ENCODE assay signal across 23 cellular contexts in genomic region chr2:39514825-39515224, GRCh38.
DNase-seq lines count a peak whose midpoint lies in the region; ATAC-seq, FAIRE-seq and TF ChIP-seq lines count a peak whose summit lies in the region.
"Had no signal": no experiment of that assay in that cellular context is flagged by ENCODE, and none has a peak within 500 bp of the region (broad histone marks: within the 10 kb centered on the region; RNA-seq: fewer than 3 reads in every experiment).

No MANE protein-coding gene starts in this region.

- peaks cover 3% of the 10 kb centered on the region; the same call in 1 of the 3 replicates for H3K9me3 Mint-ChIP-seq in GM23338
- no peaks in the 10 kb centered on the region for H3K9me3 Mint-ChIP-seq in activated CD4-positive, alpha-beta T cell treated with anti-CD3 and anti-CD28 coated beads, Interleukin-2, amount 10 ng/mL, durations not matched to agents 7 days and 5 days
- H3K9me3 Mint-ChIP-seq: CD14-positive monocyte had no signal

- H3K79me2 ChIP-seq in GM23338 (replicated peaks; ENCODE audit: insufficient read depth): no peaks in the 10 kb centered on the region
- no peaks in the 10 kb centered on the region for H3K79me2 ChIP-seq in endothelial cell of umbilical vein (ENCODE audit: control insufficient read depth, insufficient read depth, low read length)

- no peaks in the 10 kb centered on the region for H3K27me3 ChIP-seq in A673 (replicated peaks; ENCODE audit: insufficient read depth, low read depth, low read length, poor library complexity)
- H3K27me3 ChIP-seq in GM23338 (ENCODE audit: insufficient read depth): no peaks in the 10 kb centered on the region
- H3K27me3 ChIP-seq in endothelial cell of umbilical vein (ENCODE audit: control insufficient read depth in 2 of 2, insufficient read depth in 2 of 2, low read length in 2 of 2): no peaks in the 10 kb centered on the region
- H3K27me3 ChIP-seq in rectal smooth muscle tissue (ENCODE audit: control insufficient read depth, insufficient read depth, low read length): no peaks in the 10 kb centered on the region
- H3K27me3 ChIP-seq: BE2C, MG63 had no signal

- peaks cover 5% of the 10 kb centered on the region; the same call in 1 of the 2 replicates for H3K9me2 ChIP-seq in GM23338 (ENCODE audit: insufficient read depth)

- peaks cover 72% of the 10 kb centered on the region for H3K4me1 ChIP-seq in A673 (ENCODE audit: insufficient read depth, low read length, poor library complexity, severe bottlenecking)
- peaks cover 48% of the 10 kb centered on the region for H3K4me1 ChIP-seq in GM23338 (ENCODE audit: insufficient read depth)
- peaks cover 54% of the 10 kb centered on the region for H3K4me1 ChIP-seq in endothelial cell of umbilical vein (ENCODE audit: control insufficient read depth, extremely low read depth, insufficient read depth, low read length)
- peaks cover 55% of the 10 kb centered on the region for H3K4me1 ChIP-seq in rectal smooth muscle tissue (ENCODE audit: control insufficient read depth, insufficient read depth, low read length)
- H3K4me1 ChIP-seq: BE2C had no signal

- no TSS peak for BruUV-seq in A673 (replicated peaks; lab: Mats Ljungman, UMichigan)
- BruUV-seq in endothelial cell of umbilical vein (replicated peaks; lab: Mats Ljungman, UMichigan): no TSS peak

- no peak for FAIRE-seq in endothelial cell of umbilical vein (lab: Jason Lieb, UNC)
- FAIRE-seq: GM12891 had no signal

- CTCF ChIA-PET in A673 (lab: Charles Lee): no interaction called here
- CTCF ChIA-PET in endothelial cell of umbilical vein (lab: Charles Lee): interaction anchor here (0.8 to 8.0 kb wide), 7 partner anchors 16 to 215 kb away, joined by 3 to 73 read pairs (median 20); no protein-coding TSS in a partner anchor
- CTCF ChIA-PET in activated CD4-positive, alpha-beta T cell treated with anti-CD3 and anti-CD28 coated beads, Interleukin-2, amount 10 ng/mL, durations not matched to agents 7 days and 5 days (lab: Charles Lee): interaction anchor here (1.3 kb wide), 1 partner anchor 18 kb away, joined by 3 read pairs; no protein-coding TSS in a partner anchor

- TF ChIP-seq CTCF in A673 (conservative IDR thresholded peaks at IDR 0.05; ENCODE audit: low read depth, low read length): no peak
- no peak for TF ChIP-seq CTCF in GM23338 (conservative IDR thresholded peaks at IDR 0.05; ENCODE audit: low read depth in 2 of 2)
- no peak for TF ChIP-seq CTCF in endothelial cell of umbilical vein (IDR thresholded peaks at IDR 0.05; ENCODE audit: extremely low read depth in 1 of 2, insufficient read depth in 1 of 2, low read depth in 1 of 2, low read length in 2 of 2)

- in situ Hi-C loops in ACHN (cut with HindIII; ENCODE audit: low pct_ligation_motif_present, low pct_unique_long_range_greater_than_20kb, low sequenced_read_pairs): no loop called here

- H3K27ac ChIP-seq in A673 (ENCODE audit: low read depth, low read length, poor library complexity, severe bottlenecking): peak overlapping the region; percentile 82
- H3K27ac ChIP-seq in GM23338 (ENCODE audit: low read depth): peak overlapping the region; percentile 94; the same call in 1 of the 2 replicates
- H3K27ac ChIP-seq in endothelial cell of umbilical vein (ENCODE audit: insufficient read depth, low read depth, low read length): peak overlapping the region; percentile 91
- H3K27ac ChIP-seq in rectal smooth muscle tissue (ENCODE audit: low read depth, low read length): peak overlapping the region; percentile 23
- H3K27ac ChIP-seq: SK-N-MC had no signal

- no peak overlapping the region for H3K27ac Mint-ChIP-seq in GM23338
- H3K27ac Mint-ChIP-seq in activated CD4-positive, alpha-beta T cell treated with anti-CD3 and anti-CD28 coated beads, Interleukin-2, amount 10 ng/mL, durations not matched to agents 7 days and 5 days: no peak overlapping the region

- H3K9me1 ChIP-seq in endothelial cell of umbilical vein (replicated peaks; ENCODE audit: control insufficient read depth, extremely low read depth, insufficient read depth, low read length): no peaks in the 10 kb centered on the region

- H3K27me3 Mint-ChIP-seq in GM23338 (ENCODE audit: insufficient read depth, low read depth, poor library complexity): peaks cover 15% of the 10 kb centered on the region
- H3K27me3 Mint-ChIP-seq in activated CD4-positive, alpha-beta T cell treated with anti-CD3 and anti-CD28 coated beads, Interleukin-2, amount 10 ng/mL, durations not matched to agents 7 days and 5 days: no peaks in the 10 kb centered on the region

- intact Hi-C loops in A673 (cut with micrococcal nuclease; ENCODE audit: unreplicated experiment): loop anchor here (5.0 to 10.0 kb wide), 3 partner anchors 133 to 390 kb away; no protein-coding TSS in a partner anchor
- intact Hi-C loops in endothelial cell of umbilical vein (cut with micrococcal nuclease): no loop called here

- no peaks in the 10 kb centered on the region for H3K9me3 ChIP-seq in A673 (ENCODE audit: low read depth, low read length, poor library complexity, severe bottlenecking)
- H3K9me3 ChIP-seq in endothelial cell of umbilical vein (replicated peaks; ENCODE audit: control insufficient read depth, insufficient read depth, low read length): no peaks in the 10 kb centered on the region
- H3K9me3 ChIP-seq: BE2C, MG63 had no signal

- peaks cover 14% of the 10 kb centered on the region; the same call in 1 of the 2 replicates for H3F3A ChIP-seq in GM23338 (replicated peaks; ENCODE audit: low read depth)

- POLR2A ChIA-PET in A673 (lab: Charles Lee; ENCODE audit: low non-redundant PET): no interaction called here
- POLR2A ChIA-PET in endothelial cell of umbilical vein (lab: Charles Lee): no interaction called here
- POLR2A ChIA-PET in activated CD4-positive, alpha-beta T cell treated with anti-CD3 and anti-CD28 coated beads, Interleukin-2, amount 10 ng/mL, durations not matched to agents 7 days and 5 days (lab: Charles Lee): no interaction called here

- H4K20me1 ChIP-seq in GM23338 (replicated peaks; ENCODE audit: insufficient read depth): no peaks in the 10 kb centered on the region
- no peaks in the 10 kb centered on the region for H4K20me1 ChIP-seq in endothelial cell of umbilical vein (replicated peaks; ENCODE audit: control insufficient read depth, extremely low read depth, insufficient read depth, low read length)

- H3K9ac ChIP-seq in endothelial cell of umbilical vein (replicated peaks; ENCODE audit: extremely low read depth, insufficient read depth, low read length) (no peak overlapping the region), rectal smooth muscle tissue (ENCODE audit: low read length) (no peak overlapping the region)

- dilution Hi-C loops in endothelial cell of umbilical vein (cut with MboI; ENCODE audit: extremely low pct_ligation_motif_present, low sequenced_read_pairs): no loop called here

- H3K36me3 ChIP-seq in A673 (ENCODE audit: insufficient read depth, low read length, poor library complexity, severe bottlenecking): no peaks in the 10 kb centered on the region
- peaks cover 8% of the 10 kb centered on the region; the same call in 1 of the 2 replicates for H3K36me3 ChIP-seq in GM23338 (ENCODE audit: insufficient read depth)
- H3K36me3 ChIP-seq in endothelial cell of umbilical vein (ENCODE audit: control insufficient read depth in 2 of 2, extremely low read depth in 1 of 2, insufficient read depth in 2 of 2, low read length in 2 of 2): no peaks in the 10 kb centered on the region
- H3K36me3 ChIP-seq in rectal smooth muscle tissue (ENCODE audit: control insufficient read depth, insufficient read depth, low read length): no peaks in the 10 kb centered on the region
- H3K36me3 ChIP-seq: BE2C, MG63 had no signal

- no peak overlapping the region for H3K4me3 ChIP-seq in A673 (ENCODE audit: low read depth, low read length, poor library complexity, severe bottlenecking)
- no peak overlapping the region for H3K4me3 ChIP-seq in GM23338
- H3K4me3 ChIP-seq in endothelial cell of umbilical vein (replicated peaks in 1 of 3; ENCODE audit: insufficient read depth in 1 of 3, low read depth in 1 of 3, low read length in 3 of 3): no peak overlapping the region
- no peak overlapping the region for H3K4me3 ChIP-seq in rectal smooth muscle tissue (ENCODE audit: low read length)
- H3K4me3 ChIP-seq: MG63, SK-N-MC had no signal

- H2AFZ ChIP-seq in GM23338 (no peak overlapping the region; the same call in 1 of the 2 replicates), endothelial cell of umbilical vein (ENCODE audit: low read depth, low read length) (no peak overlapping the region)

- H3K4me2 ChIP-seq in GM23338 (peak overlapping the region; percentile 45; the same call in 1 of the 2 replicates), endothelial cell of umbilical vein (ENCODE audit: insufficient read depth, low read length) (no peak overlapping the region)

- DNase-seq in A673 (ENCODE audit: low spot score) (no peak), GM23338 (ENCODE audit: low spot score) (no peak), endothelial cell of umbilical vein (ENCODE audit: low read depth, low spot score) (no peak), T-helper 9 cell (no peak), ACHN (no peak)
- no peak for DNase-seq in activated CD4-positive, alpha-beta T cell treated with anti-CD3 and anti-CD28 coated beads, Interleukin-2, amount 10 ng/mL, durations not matched to agents 7 days and 5 days
- no peak for DNase-seq in stimulated activated CD8-positive, alpha-beta memory T cell treated with anti-CD3 and anti-CD28 coated beads, Interleukin-4, amount 100 ng/mL, for 48 hours
- DNase-seq: BE2C, Calu3, DMS79 treated with DMSO at 0.1 percent for 48 hours, GF-D8, KG1, MG63, NCI-H2029, NCI-H446 treated with DMSO at 0.1 percent for 48 hours, NCI-H526, RPMI8226, SIG-M5 had no signal

- H3K4me3 Mint-ChIP-seq in GM23338: no peak overlapping the region
- H3K4me3 Mint-ChIP-seq in activated CD4-positive, alpha-beta T cell treated with anti-CD3 and anti-CD28 coated beads, Interleukin-2, amount 10 ng/mL, durations not matched to agents 7 days and 5 days: no peak overlapping the region
- H3K4me3 Mint-ChIP-seq: CD14-positive monocyte had no signal

- peaks cover 12% of the 10 kb centered on the region for H3K36me3 Mint-ChIP-seq in GM23338 (ENCODE audit: low read depth)
- H3K36me3 Mint-ChIP-seq in activated CD4-positive, alpha-beta T cell treated with anti-CD3 and anti-CD28 coated beads, Interleukin-2, amount 10 ng/mL, durations not matched to agents 7 days and 5 days (ENCODE audit: low read depth): no peaks in the 10 kb centered on the region
- H3K36me3 Mint-ChIP-seq: CD14-positive monocyte had no signal

- H3K4me1 Mint-ChIP-seq in GM23338: peaks cover 55% of the 10 kb centered on the region
- peaks cover 19% of the 10 kb centered on the region for H3K4me1 Mint-ChIP-seq in activated CD4-positive, alpha-beta T cell treated with anti-CD3 and anti-CD28 coated beads, Interleukin-2, amount 10 ng/mL, durations not matched to agents 7 days and 5 days

- no peak for ATAC-seq in GM23338
- ATAC-seq: HCT116 had no signal

- no peak for TF ChIP-seq POLR2A in endothelial cell of umbilical vein (IDR thresholded peaks at IDR 0.05; ENCODE audit: low read depth, low read length)

TF ChIP-seq in GM23338, 12 proteins besides CTCF, POLR2A, EP300 and RAD21:
- TF ChIP-seq POLR2AphosphoS5 (IDR thresholded peaks at IDR 0.05; ENCODE audit: low read depth): no peak
- TF ChIP-seq ZNF331 (CRISPR knock-in tag; IDR thresholded peaks at IDR 0.05; ENCODE audit: low read depth): no peak

TF ChIP-seq in endothelial cell of umbilical vein, 7 proteins besides CTCF, POLR2A, EP300 and RAD21 (continues in another document):
- TF ChIP-seq EZH2 (IDR thresholded peaks at IDR 0.05; ENCODE audit: borderline replicate concordance, low read depth, low read length, severe bottlenecking): no peak
- no peak for TF ChIP-seq MYC (IDR thresholded peaks at IDR 0.05; ENCODE audit: low read depth, low read length)

Comparison
In these comparisons a context has a peak if more than half of its experiments do, and no peak if none do; other contexts are left out.
1. H3K27ac ChIP-seq: peak in every context shown above with its lines; median percentile 94 in GM23338; 91 in endothelial cell of umbilical vein; 82 in A673; 23 in rectal smooth muscle tissue.